Comparison of ENCODE assay signal across 12 cellular contexts in genomic region chr3:12660196-12660595, GRCh38. TPM values are rescaled to one million over a fixed set of nuclear protein-coding genes. Genes with fewer than 3 reads are reported as not detected.
A peak's percentile ranks its signal among the peaks of the same experiment; 100 is the strongest.
DNase-seq lines count a peak whose midpoint lies in the region; ATAC-seq and TF ChIP-seq lines count a peak whose summit lies in the region.
"Had no signal": no experiment of that assay in that cellular context is flagged by ENCODE, and none has a peak within 500 bp of the region (broad histone marks: within the 10 kb centered on the region; RNA-seq: fewer than 3 reads in every experiment).

No MANE protein-coding gene starts in this region.

- H3K27me3 ChIP-seq in CD4-positive, CD25-positive, alpha-beta regulatory T cell (ENCODE audit: control insufficient read depth, insufficient read depth, low read length), result no peaks in the 10 kb centered on the region
- H3K27me3 ChIP-seq in Karpas-422 (ENCODE audit: low read length) (no peaks in the 10 kb centered on the region), endodermal cell (ENCODE audit: control insufficient read depth, insufficient read depth, low read length, poor library complexity, severe bottlenecking) (no peaks in the 10 kb centered on the region), sigmoid colon (no peaks in the 10 kb centered on the region)

- peaks cover 87% of the 10 kb centered on the region for H3K79me2 ChIP-seq in Karpas-422 (ENCODE audit: low read length)

- H3K36me3 ChIP-seq in CD4-positive, CD25-positive, alpha-beta regulatory T cell (ENCODE audit: control insufficient read depth, insufficient read depth, low read length), result peaks cover 3% of the 10 kb centered on the region
- H3K36me3 ChIP-seq in Karpas-422 (ENCODE audit: insufficient read depth, low read length), result no peaks in the 10 kb centered on the region
- H3K36me3 ChIP-seq in endodermal cell (ENCODE audit: control insufficient read depth, insufficient read depth, low read length), result no peaks in the 10 kb centered on the region
- H3K36me3 ChIP-seq in sigmoid colon, result no peaks in the 10 kb centered on the region

- peaks cover 15% of the 10 kb centered on the region for H4K20me1 ChIP-seq in Karpas-422 (ENCODE audit: insufficient read depth, low read depth, low read length)

- TF ChIP-seq EP300 in sigmoid colon (IDR thresholded peaks at IDR 0.05), result no peak

- peak overlapping the region; percentile 35 for H3K4me2 ChIP-seq in Karpas-422 (ENCODE audit: low read depth, low read length, poor library complexity, severe bottlenecking)

- peak overlapping the region; percentile 39 to 69 (median 53) for H3K4me3 Mint-ChIP-seq in CD4-positive, CD25-positive, alpha-beta regulatory T cell
- H3K4me3 Mint-ChIP-seq in endodermal cell, result no peak overlapping the region
- no peak overlapping the region for H3K4me3 Mint-ChIP-seq in activated CD8-positive, alpha-beta T cell treated with anti-CD3 and anti-CD28 coated beads, Interleukin-2, amount 10 ng/mL, durations not matched to agents 7 days and 5 days
- H3K4me3 Mint-ChIP-seq: activated CD4-positive, alpha-beta T cell treated with anti-CD3 and anti-CD28 coated beads, Interleukin-2, amount 10 ng/mL, durations not matched to agents 24 days and 14 days; activated naive CD4-positive, alpha-beta T cell treated with anti-CD3 and anti-CD28 coated beads for 36 hours had no signal

- H3K4me1 ChIP-seq in CD4-positive, CD25-positive, alpha-beta regulatory T cell (ENCODE audit: control insufficient read depth, insufficient read depth, low read length, poor library complexity, severe bottlenecking), result peaks cover 56% of the 10 kb centered on the region
- H3K4me1 ChIP-seq in Karpas-422 (ENCODE audit: low read length) (peaks cover 45% of the 10 kb centered on the region), endodermal cell (ENCODE audit: control insufficient read depth, insufficient read depth, low read length) (no peaks in the 10 kb centered on the region), sigmoid colon (peaks cover 0 to 75% (median 67%) of the 10 kb centered on the region in 4 donors)

- in situ Hi-C loops in ACHN (cut with HindIII; ENCODE audit: low pct_ligation_motif_present, low pct_unique_long_range_greater_than_20kb, low sequenced_read_pairs), result no loop called here

- no peaks in the 10 kb centered on the region for H3K9me3 ChIP-seq in CD4-positive, CD25-positive, alpha-beta regulatory T cell (ENCODE audit: control insufficient read depth in 2 of 2, low read length in 2 of 2)
- H3K9me3 ChIP-seq in Karpas-422 (ENCODE audit: low read length) (no peaks in the 10 kb centered on the region), endodermal cell (ENCODE audit: control insufficient read depth, low read length) (no peaks in the 10 kb centered on the region), sigmoid colon (no peaks in the 10 kb centered on the region)

- H3K4me3 ChIP-seq in CD4-positive, CD25-positive, alpha-beta regulatory T cell (ENCODE audit: low read depth, low read length), result peak overlapping the region; percentile 20
- H3K4me3 ChIP-seq in Karpas-422 (ENCODE audit: low read length), result no peak overlapping the region
- H3K4me3 ChIP-seq in endodermal cell (ENCODE audit: low read length), result peak overlapping the region; percentile 31
- H3K4me3 ChIP-seq in sigmoid colon, result no peak overlapping the region

- peaks cover 6% of the 10 kb centered on the region for H3K27me3 Mint-ChIP-seq in CD4-positive, CD25-positive, alpha-beta regulatory T cell
- H3K27me3 Mint-ChIP-seq in endodermal cell (ENCODE audit: insufficient read depth), result no peaks in the 10 kb centered on the region
- H3K27me3 Mint-ChIP-seq in activated CD8-positive, alpha-beta T cell treated with anti-CD3 and anti-CD28 coated beads, Interleukin-2, amount 10 ng/mL, durations not matched to agents 7 days and 5 days (ENCODE audit: low read depth), result no peaks in the 10 kb centered on the region
- H3K27me3 Mint-ChIP-seq: activated CD4-positive, alpha-beta T cell treated with anti-CD3 and anti-CD28 coated beads, Interleukin-2, amount 10 ng/mL, durations not matched to agents 24 days and 14 days had no signal

- H3K36me3 Mint-ChIP-seq in CD4-positive, CD25-positive, alpha-beta regulatory T cell, result peaks cover 10% of the 10 kb centered on the region
- no peaks in the 10 kb centered on the region for H3K36me3 Mint-ChIP-seq in endodermal cell (ENCODE audit: low read depth)
- H3K36me3 Mint-ChIP-seq in activated CD8-positive, alpha-beta T cell treated with anti-CD3 and anti-CD28 coated beads, Interleukin-2, amount 10 ng/mL, durations not matched to agents 7 days and 5 days (ENCODE audit: low read depth), result peaks cover 23% of the 10 kb centered on the region

- ATAC-seq in CD4-positive, CD25-positive, alpha-beta regulatory T cell (ENCODE audit: low read depth in 2 of 2), result no peak
- no peak for ATAC-seq in activated CD8-positive, alpha-beta T cell treated with anti-CD3 and anti-CD28 coated beads, Interleukin-2, amount 10 ng/mL, durations not matched to agents 7 days and 5 days

- no peak overlapping the region for H3K27ac Mint-ChIP-seq in CD4-positive, CD25-positive, alpha-beta regulatory T cell
- H3K27ac Mint-ChIP-seq in endodermal cell, result peak overlapping the region; percentile 76
- H3K27ac Mint-ChIP-seq in activated CD8-positive, alpha-beta T cell treated with anti-CD3 and anti-CD28 coated beads, Interleukin-2, amount 10 ng/mL, durations not matched to agents 7 days and 5 days, result no peak overlapping the region

- no peak overlapping the region for H3K27ac ChIP-seq in CD4-positive, CD25-positive, alpha-beta regulatory T cell (ENCODE audit: insufficient read depth, low read length, poor library complexity, severe bottlenecking)
- H3K27ac ChIP-seq in Karpas-422 (ENCODE audit: low read length) (peak overlapping the region; percentile 83), endodermal cell (ENCODE audit: low read depth, low read length) (no peak overlapping the region), sigmoid colon (peak overlapping the region in 3 of 4 donors; percentile 41 to 100 (median 100))

- no peak for DNase-seq in CD4-positive, CD25-positive, alpha-beta regulatory T cell
- no peak for DNase-seq in Karpas-422
- DNase-seq in endodermal cell, result no peak
- no peak for DNase-seq in sigmoid colon
- no peak for DNase-seq in NCI-H524 treated with DMSO at 0.1 percent for 48 hours (lab: John Stamatoyannopoulos, UW)
- DNase-seq in activated CD8-positive, alpha-beta T cell treated with anti-CD3 and anti-CD28 coated beads, Interleukin-2, amount 10 ng/mL, durations not matched to agents 7 days and 5 days, result no peak
- DNase-seq in ACHN, result no peak
- no peak for DNase-seq in NCI-H2227 treated with DMSO at 0.1 percent for 48 hours (lab: John Stamatoyannopoulos, UW)
- DNase-seq: activated CD4-positive, alpha-beta T cell treated with anti-CD3 and anti-CD28 coated beads, Interleukin-2, amount 10 ng/mL, durations not matched to agents 24 days and 14 days; activated naive CD4-positive, alpha-beta T cell treated with anti-CD3 and anti-CD28 coated beads for 36 hours; glutamatergic neuron; SHP77 treated with DMSO at 0.1 percent for 48 hours had no signal

- H3K9me3 Mint-ChIP-seq in CD4-positive, CD25-positive, alpha-beta regulatory T cell, result no peaks in the 10 kb centered on the region
- H3K9me3 Mint-ChIP-seq in endodermal cell, result no peaks in the 10 kb centered on the region
- H3K9me3 Mint-ChIP-seq in activated CD8-positive, alpha-beta T cell treated with anti-CD3 and anti-CD28 coated beads, Interleukin-2, amount 10 ng/mL, durations not matched to agents 7 days and 5 days (ENCODE audit: insufficient read depth), result no peaks in the 10 kb centered on the region
- H3K9me3 Mint-ChIP-seq: activated CD4-positive, alpha-beta T cell treated with anti-CD3 and anti-CD28 coated beads, Interleukin-2, amount 10 ng/mL, durations not matched to agents 24 days and 14 days; activated naive CD4-positive, alpha-beta T cell treated with anti-CD3 and anti-CD28 coated beads for 36 hours had no signal

- peaks cover 42 to 81% (median 55%) of the 10 kb centered on the region in 4 donors for H3K4me1 Mint-ChIP-seq in CD4-positive, CD25-positive, alpha-beta regulatory T cell
- H3K4me1 Mint-ChIP-seq in endodermal cell, result peaks cover 42% of the 10 kb centered on the region
- H3K4me1 Mint-ChIP-seq in activated CD8-positive, alpha-beta T cell treated with anti-CD3 and anti-CD28 coated beads, Interleukin-2, amount 10 ng/mL, durations not matched to agents 7 days and 5 days (ENCODE audit: low read depth), result peaks cover 47% of the 10 kb centered on the region

- no peak for TF ChIP-seq POLR2A in sigmoid colon (IDR thresholded peaks at IDR 0.05)

- no peak overlapping the region for H2AFZ ChIP-seq in Karpas-422 (ENCODE audit: low read length)

- TF ChIP-seq CTCF in endodermal cell (conservative IDR thresholded peaks at IDR 0.05) (no peak), sigmoid colon (IDR thresholded peaks at IDR 0.05) (no peak)

- CTCF ChIA-PET in activated CD8-positive, alpha-beta T cell treated with anti-CD3 and anti-CD28 coated beads, Interleukin-2, amount 10 ng/mL, durations not matched to agents 7 days and 5 days (lab: Charles Lee), result interaction anchor here (0.7 to 1.4 kb wide), 4 partner anchors 54 to 272 kb away, joined by 3 read pairs; partner anchors contain the start of gene RPL32

- WGBS in endodermal cell (ENCODE audit: insufficient coverage in 1 of 2, insufficient read length in 1 of 2), 2 experiments, result 94 to 100% methylated on average over 2 of the region's 2 CpGs
- 69 to 75% methylated on average over 2 of the region's 2 CpGs for WGBS in sigmoid colon, 2 donors

- H3K9me2 ChIP-seq in Karpas-422 (replicated peaks; ENCODE audit: insufficient read depth, low read length), result no peaks in the 10 kb centered on the region

- H3K9ac ChIP-seq in Karpas-422 (ENCODE audit: low read length) (peak overlapping the region; percentile 35; the same call in 1 of the 2 replicates), endodermal cell (ENCODE audit: extremely low read depth, low read length, poor library complexity, severe bottlenecking) (no peak overlapping the region)

- intact Hi-C loops in sigmoid colon (cut with DNase I), result loop anchor here (5.0 to 10.0 kb wide), 3 partner anchors 178 to 1485 kb away; partner anchors contain the start of gene TSEN2

- POLR2A ChIA-PET in activated CD8-positive, alpha-beta T cell treated with anti-CD3 and anti-CD28 coated beads, Interleukin-2, amount 10 ng/mL, durations not matched to agents 7 days and 5 days (lab: Charles Lee), result interaction anchor here (0.6 kb wide), 1 partner anchor 154 kb away, joined by 4 read pairs; no protein-coding TSS in a partner anchor

RNA-seq across cellular contexts. Expression of gene RAF1, which starts 3.7 kb away (rescaled TPM):
- 133 TPM for total RNA-seq in CD4-positive, CD25-positive, alpha-beta regulatory T cell
- 10 to 100 TPM; 54.1 to 73.5 (median 66.3) TPM for polyA plus RNA-seq in CD4-positive, CD25-positive, alpha-beta regulatory T cell
- 71.5 and 89.5 TPM in 2 replicates for total RNA-seq in Karpas-422 (2014; rRNA removed; shearing (Covaris generic); ENCODE audit: low replicate concordance)
- 100 to 1,000 TPM in 1 of 2 donors, 10 to 100 TPM in 1; 95.4 to 116 TPM for total RNA-seq in endodermal cell
- polyA plus RNA-seq in endodermal cell (2013, experiment 1 of 2), result 124 TPM
- polyA plus RNA-seq in endodermal cell (2013, experiment 2 of 2), result 111 TPM
- 100 to 1,000 TPM in 1 of 4 donors, 10 to 100 TPM in 3; 83.8 to 101 (median 95.1) TPM for total RNA-seq in sigmoid colon
- 10 to 100 TPM; 45.0 to 62.0 (median 56.0) TPM for polyA plus RNA-seq in sigmoid colon
- total RNA-seq in activated CD8-positive, alpha-beta T cell treated with anti-CD3 and anti-CD28 coated beads, Interleukin-2, amount 10 ng/mL, durations not matched to agents 7 days and 5 days, result 10 to 100 TPM; 86.5 to 91.6 TPM

Comparison
In these comparisons a context has a peak if more than half of its experiments do, and no peak if none do; other contexts are left out.
1. H3K27ac ChIP-seq: peak in Karpas-422 (single experiment) and sigmoid colon (3 of 4); none in CD4-positive, CD25-positive, alpha-beta regulatory T cell (single experiment) and endodermal cell (single experiment).
2. H3K4me3 ChIP-seq: peak in CD4-positive, CD25-positive, alpha-beta regulatory T cell (single experiment) and endodermal cell (single experiment); none in Karpas-422 (single experiment) and sigmoid colon (0 of 4).
3. H3K4me3 Mint-ChIP-seq: peak in CD4-positive, CD25-positive, alpha-beta regulatory T cell (4 of 4); none in endodermal cell (single experiment) and activated CD8-positive, alpha-beta T cell treated with anti-CD3 and anti-CD28 coated beads, Interleukin-2, amount 10 ng/mL, durations not matched to agents 7 days and 5 days (single experiment).